ENCODE assay signal across 16 cellular contexts in genomic region chr6:51675551-51676275, GRCh38.
DNase-seq lines count a peak whose midpoint lies in the region; ATAC-seq and TF ChIP-seq lines count a peak whose summit lies in the region.
"Had no signal": no experiment of that assay in that cellular context is flagged by ENCODE, and none has a peak within 500 bp of the region (broad histone marks: within the 10 kb centered on the region; RNA-seq: fewer than 3 reads in every experiment).

No MANE protein-coding gene starts in this region.

- H3F3A ChIP-seq in PC-3 (ENCODE audit: low read length, unreplicated experiment) = peaks cover 6% of the 10 kb centered on the region

- H3K36me3 ChIP-seq in heart left ventricle (no peaks in the 10 kb centered on the region), PC-3 (ENCODE audit: low read depth, low read length) (no peaks in the 10 kb centered on the region)

- POLR2A ChIA-PET in PC-3 (lab: Charles Lee; ENCODE audit: unreplicated experiment) = no interaction called here

- H3K9me2 ChIP-seq in PC-3 (replicated peaks; ENCODE audit: low read length) = no peaks in the 10 kb centered on the region

- CTCF ChIA-PET in PC-3 (lab: Charles Lee) = no interaction called here

- H3K27me3 ChIP-seq in heart left ventricle = no peaks in the 10 kb centered on the region
- H3K27me3 ChIP-seq in PC-3 (ENCODE audit: low read length) = no peaks in the 10 kb centered on the region

- no peak for DNase-seq in heart left ventricle
- no peak for DNase-seq in left cardiac atrium
- DNase-seq in PC-3 = peak; percentile 14
- DNase-seq in left colon = peak in 1 of 2 donors; percentile 7
- no peak for DNase-seq in kidney glomerular epithelial cell (lab: John Stamatoyannopoulos, UW)
- DNase-seq in GM19240 (ENCODE audit: insufficient read length, low spot score) = no peak
- DNase-seq in CD14-positive monocyte (ENCODE audit: low spot score) = no peak
- DNase-seq: CD4-positive, CD25-positive, alpha-beta regulatory T cell; GM23248; KG1; NCI-H1105; NCI-H2029 treated with DMSO at 0.1 percent for 48 hours; NCI-H510A treated with DMSO at 0.1 percent for 48 hours; NK-92 treated with Interleukin-12 subunit alpha and Interleukin-12 subunit beta, amount 100 ng/mL, for 24 hours; PC-9 had no signal

- H3K4me1 Mint-ChIP-seq in CD14-positive monocyte = no peaks in the 10 kb centered on the region
- H3K4me1 Mint-ChIP-seq: CD4-positive, CD25-positive, alpha-beta regulatory T cell had no signal

- H3K4me3 ChIP-seq in heart left ventricle (no peak overlapping the region), PC-3 (ENCODE audit: low read length) (no peak overlapping the region)
- H3K4me3 ChIP-seq: GM23248, PC-9 had no signal

- H2AFZ ChIP-seq in PC-3 (ENCODE audit: low read length) = no peak overlapping the region
- H2AFZ ChIP-seq: GM23248, PC-9 had no signal

- H3K79me2 ChIP-seq in PC-3 (ENCODE audit: low read length) = no peaks in the 10 kb centered on the region

- H3K4me1 ChIP-seq in heart left ventricle (peaks cover 0 to 10% (median 0%) of the 10 kb centered on the region in 12 donors), PC-3 (ENCODE audit: insufficient read depth, low read length) (peaks cover 35% of the 10 kb centered on the region)

- H4K20me1 ChIP-seq in PC-3 (ENCODE audit: low read length) = no peaks in the 10 kb centered on the region

- TF ChIP-seq POLR2A in heart left ventricle (IDR thresholded peaks at IDR 0.05) = no peak

- no peak overlapping the region for H3K4me3 Mint-ChIP-seq in CD14-positive monocyte
- H3K4me3 Mint-ChIP-seq: CD4-positive, CD25-positive, alpha-beta regulatory T cell had no signal

- 40 to 48% (median 45%) methylated on average over 8 of the region's 8 CpGs for WGBS in heart left ventricle, 4 donors

- H3K27me3 Mint-ChIP-seq in CD14-positive monocyte (ENCODE audit: low read depth in 3 of 3) = no peaks in the 10 kb centered on the region
- H3K27me3 Mint-ChIP-seq: CD4-positive, CD25-positive, alpha-beta regulatory T cell had no signal

- H3K27ac Mint-ChIP-seq in CD14-positive monocyte = no peak overlapping the region

- H3K9ac ChIP-seq in PC-3 (ENCODE audit: low read length) = peak overlapping the region; percentile 45
- H3K9ac ChIP-seq: GM23248 had no signal

- peak in 3 of 4 donors; percentile 17 to 70 (median 50) for ATAC-seq in heart left ventricle
- ATAC-seq in left cardiac atrium = no peak
- ATAC-seq in PC-3 = peak; percentile 25; the same call in 1 of the 2 replicates
- ATAC-seq in left colon = peak; percentile 51
- ATAC-seq: HCT116 had no signal

- intact Hi-C loops in heart left ventricle (cut with DNase I) (no loop called here), left cardiac atrium (cut with DNase I) (no loop called here), PC-3 (cut with micrococcal nuclease) (loop anchor here (10.0 kb wide), 1 partner anchor 169 kb away; no protein-coding TSS in a partner anchor), left colon (cut with DNase I, micrococcal nuclease) (no loop called here), CD14-positive monocyte (cut with micrococcal nuclease) (no loop called here)

- H3K4me2 ChIP-seq in PC-3 (ENCODE audit: low read length) = no peak overlapping the region
- H3K4me2 ChIP-seq: PC-9 had no signal

- H3K27ac ChIP-seq in heart left ventricle = no peak overlapping the region
- H3K27ac ChIP-seq in PC-3 (ENCODE audit: low read length) = peak overlapping the region; percentile 28
- H3K27ac ChIP-seq: GM23248, PC-9 had no signal

- no peaks in the 10 kb centered on the region for H3K36me3 Mint-ChIP-seq in CD14-positive monocyte
- H3K36me3 Mint-ChIP-seq: CD4-positive, CD25-positive, alpha-beta regulatory T cell had no signal

- no TSS peak for BruUV-seq in PC-3 (replicated peaks; lab: Mats Ljungman, UMichigan)

- TF ChIP-seq CTCF in heart left ventricle (IDR thresholded peaks at IDR 0.05) (no peak), PC-3 (conservative IDR thresholded peaks at IDR 0.05; ENCODE audit: low read depth, low read length) (no peak), CD14-positive monocyte (IDR thresholded peaks at IDR 0.05) (no peak)

- peaks cover 0 to 8% (median 5%) of the 10 kb centered on the region in 7 donors for H3K9me3 Mint-ChIP-seq in CD14-positive monocyte

- H3K9me3 ChIP-seq in heart left ventricle (no peaks in the 10 kb centered on the region), PC-3 (ENCODE audit: low read length) (no peaks in the 10 kb centered on the region)

Comparison
In these comparisons a context has a peak if more than half of its experiments do, and no peak if none do; other contexts are left out.
1. ATAC-seq: peak in heart left ventricle (3 of 4), PC-3 (single experiment) and left colon (single experiment); none in left cardiac atrium (0 of 2).